Comparison of ENCODE assay signal across 1 cellular context in the genomic region with DNA sequence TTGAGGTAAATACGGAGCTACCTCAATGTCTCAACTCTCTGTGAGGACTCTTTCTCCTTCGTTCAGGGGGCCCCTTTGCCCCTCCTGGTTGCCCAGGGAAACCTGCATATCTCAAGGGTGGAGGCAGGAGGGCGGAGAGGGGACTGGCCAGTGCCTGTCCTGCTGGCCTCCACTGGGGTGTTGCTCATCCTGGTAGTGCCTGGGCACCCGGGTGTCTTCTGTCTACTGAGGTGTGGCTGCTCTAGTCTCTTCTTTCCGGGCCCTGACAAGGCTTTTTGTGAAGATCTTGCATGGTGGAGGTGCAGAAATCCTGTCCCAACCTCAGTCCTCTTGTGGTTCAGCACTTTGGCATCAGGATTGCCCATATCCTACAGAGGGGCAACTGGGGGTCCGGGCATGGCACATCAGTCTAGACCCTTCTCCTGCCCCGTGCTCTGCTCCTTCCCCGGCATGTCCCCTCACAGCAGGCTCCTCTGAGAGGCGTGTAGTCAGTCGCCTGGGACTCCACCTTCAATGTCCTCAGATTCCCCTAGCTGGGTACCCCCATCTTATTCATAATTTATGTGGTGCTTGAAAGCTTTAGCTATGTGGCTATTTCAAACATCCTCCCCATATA.
TF ChIP-seq lines count a peak whose summit lies in the region.

No MANE protein-coding gene starts in this region.

TF ChIP-seq in GM12878, 131 proteins besides CTCF, POLR2A, EP300 and RAD21:
- TF ChIP-seq TBL1XR1 (IDR thresholded peaks at IDR 0.05; ENCODE audit: low read depth, low read length) (no peak), NFYA (IDR thresholded peaks at IDR 0.05; ENCODE audit: borderline replicate concordance, low read depth, low read length) (no peak), RB1 (IDR thresholded peaks at IDR 0.05; ENCODE audit: borderline replicate concordance) (no peak), POLR2AphosphoS5 (IDR thresholded peaks at IDR 0.05; ENCODE audit: low read length) (no peak), ATF2 (IDR thresholded peaks at IDR 0.05; ENCODE audit: low read length) (no peak), NR2C1 (IDR thresholded peaks at IDR 0.05) (no peak), SKIL (IDR thresholded peaks at IDR 0.05; ENCODE audit: low read depth, poor library complexity, severe bottlenecking) (no peak), RCOR1 (conservative IDR thresholded peaks at IDR 0.05; ENCODE audit: low read depth, low read length) (no peak), PAX8 (IDR thresholded peaks at IDR 0.05) (no peak), PML (IDR thresholded peaks at IDR 0.05; ENCODE audit: low read length) (no peak), SRF (IDR thresholded peaks at IDR 0.05; ENCODE audit: low read depth in 2 of 2, low read length in 2 of 2) (no peak), E2F8 (IDR thresholded peaks at IDR 0.05; ENCODE audit: low read depth, partially characterized antibody) (no peak), LARP7 (IDR thresholded peaks at IDR 0.05) (no peak), FOXM1 (IDR thresholded peaks at IDR 0.05; ENCODE audit: low read depth, low read length) (no peak), REST (IDR thresholded peaks at IDR 0.05; ENCODE audit: low read depth, low read length) (no peak), BMI1 (IDR thresholded peaks at IDR 0.05; ENCODE audit: borderline replicate concordance) (no peak)
- TF ChIP-seq, protein P1, sequence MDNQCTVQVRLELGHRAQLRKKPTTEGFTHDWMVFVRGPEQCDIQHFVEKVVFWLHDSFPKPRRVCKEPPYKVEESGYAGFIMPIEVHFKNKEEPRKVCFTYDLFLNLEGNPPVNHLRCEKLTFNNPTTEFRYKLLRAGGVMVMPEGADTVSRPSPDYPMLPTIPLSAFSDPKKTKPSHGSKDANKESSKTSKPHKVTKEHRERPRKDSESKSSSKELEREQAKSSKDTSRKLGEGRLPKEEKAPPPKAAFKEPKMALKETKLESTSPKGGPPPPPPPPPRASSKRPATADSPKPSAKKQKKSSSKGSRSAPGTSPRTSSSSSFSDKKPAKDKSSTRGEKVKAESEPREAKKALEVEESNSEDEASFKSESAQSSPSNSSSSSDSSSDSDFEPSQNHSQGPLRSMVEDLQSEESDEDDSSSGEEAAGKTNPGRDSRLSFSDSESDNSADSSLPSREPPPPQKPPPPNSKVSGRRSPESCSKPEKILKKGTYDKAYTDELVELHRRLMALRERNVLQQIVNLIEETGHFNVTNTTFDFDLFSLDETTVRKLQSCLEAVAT (IDR thresholded peaks at IDR 0.05) = no peak
- TF ChIP-seq, protein P2, sequence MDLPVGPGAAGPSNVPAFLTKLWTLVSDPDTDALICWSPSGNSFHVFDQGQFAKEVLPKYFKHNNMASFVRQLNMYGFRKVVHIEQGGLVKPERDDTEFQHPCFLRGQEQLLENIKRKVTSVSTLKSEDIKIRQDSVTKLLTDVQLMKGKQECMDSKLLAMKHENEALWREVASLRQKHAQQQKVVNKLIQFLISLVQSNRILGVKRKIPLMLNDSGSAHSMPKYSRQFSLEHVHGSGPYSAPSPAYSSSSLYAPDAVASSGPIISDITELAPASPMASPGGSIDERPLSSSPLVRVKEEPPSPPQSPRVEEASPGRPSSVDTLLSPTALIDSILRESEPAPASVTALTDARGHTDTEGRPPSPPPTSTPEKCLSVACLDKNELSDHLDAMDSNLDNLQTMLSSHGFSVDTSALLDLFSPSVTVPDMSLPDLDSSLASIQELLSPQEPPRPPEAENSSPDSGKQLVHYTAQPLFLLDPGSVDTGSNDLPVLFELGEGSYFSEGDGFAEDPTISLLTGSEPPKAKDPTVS (IDR thresholded peaks at IDR 0.05; ENCODE audit: low read depth, low read length) = no peak
TF ChIP-seq in GM12878: peak in this region for 0.
